In the genomic region with DNA sequence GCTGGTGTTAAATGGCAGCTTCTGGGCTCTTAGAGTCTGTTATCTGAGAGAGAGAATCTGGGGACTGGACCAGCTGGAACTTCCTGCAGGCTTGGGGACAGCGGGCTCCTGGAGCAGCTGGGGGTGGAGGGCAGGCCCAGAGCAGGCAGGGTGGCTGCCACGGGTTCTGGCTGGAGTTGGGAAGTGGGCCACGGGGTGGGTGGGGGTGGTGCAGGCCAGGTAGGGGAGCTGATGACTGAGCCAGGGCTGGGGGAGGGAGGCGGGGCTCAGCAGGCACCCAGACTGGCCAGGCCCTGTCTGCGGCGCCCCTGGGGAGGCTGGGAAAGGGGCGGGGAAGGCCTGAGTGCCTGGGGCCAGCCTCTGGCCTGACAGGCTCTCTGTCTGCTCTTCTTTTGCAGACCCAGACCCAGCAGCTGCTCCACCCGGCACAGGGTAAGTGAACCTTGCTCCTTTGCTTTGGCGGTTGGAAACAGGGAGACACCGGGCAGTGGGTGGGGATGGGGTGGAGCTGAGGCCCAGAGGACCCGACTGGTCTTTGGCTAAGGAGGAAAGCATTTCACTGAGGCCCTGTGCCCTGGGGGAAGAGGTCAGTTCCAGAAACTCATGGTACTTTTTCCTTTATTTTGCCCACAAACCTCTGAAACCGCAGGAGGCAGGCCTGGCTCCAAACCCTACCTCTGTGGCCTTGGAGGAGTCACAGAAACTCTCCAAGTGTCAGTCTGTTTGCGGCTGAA, we compare ENCODE assay signal across 10 cellular contexts. TPM values are rescaled to one million over a fixed set of nuclear protein-coding genes. Genes with fewer than 3 reads are reported as not detected.
DNase-seq lines count a peak whose midpoint lies in the region; ATAC-seq and TF ChIP-seq lines count a peak whose summit lies in the region.
"Had no signal": no experiment of that assay in that cellular context is flagged by ENCODE, and none has a peak within 500 bp of the region (broad histone marks: within the 10 kb centered on the region; RNA-seq: fewer than 3 reads in every experiment).

No MANE protein-coding gene starts in this region.

- H3K4me3 ChIP-seq in BE2C (ENCODE audit: low read depth, low read length) (peak overlapping the region; percentile 43), esophagus (ENCODE audit: low read depth in 1 of 2, low read length in 2 of 2) (no peak overlapping the region), muscle layer of duodenum (ENCODE audit: low read depth in 1 of 2, low read length in 2 of 2) (no peak overlapping the region)

- peaks cover 18% of the 10 kb centered on the region for H3K4me1 ChIP-seq in BE2C
- H3K4me1 ChIP-seq in esophagus (ENCODE audit: control insufficient read depth in 2 of 2, insufficient read depth in 2 of 2, low read length in 1 of 2) = peaks cover 5 to 9% of the 10 kb centered on the region in 2 donors
- H3K4me1 ChIP-seq in muscle layer of duodenum (ENCODE audit: control insufficient read depth in 1 of 2, insufficient read depth in 2 of 2, low read length in 2 of 2) = peaks cover 10 to 34% of the 10 kb centered on the region in 2 donors

- WGBS in esophagus, 2 donors = 29 to 36% methylated on average over 13 of the region's 13 CpGs

- peak; percentile 89 for DNase-seq in BE2C
- DNase-seq in NCI-H510A treated with DMSO at 0.1 percent for 48 hours (lab: John Stamatoyannopoulos, UW) = peak; percentile 70
- no peak for DNase-seq in stimulated activated naive CD8-positive, alpha-beta T cell treated with anti-CD3 and anti-CD28 coated beads, Interleukin-15, Interleukin-2, amounts not matched to agents 100 U/mL and 50 U/mL, for 24 hours
- DNase-seq in NCI-H748 (lab: John Stamatoyannopoulos, UW; ENCODE audit: unreplicated experiment) = no peak
- DNase-seq in T-helper 2 cell = no peak
- DNase-seq: activated naive CD4-positive, alpha-beta T cell treated with Interleukin-2 at 50 U/mL for 16 hours had no signal

- H3K27me3 ChIP-seq in BE2C (no peaks in the 10 kb centered on the region), esophagus (ENCODE audit: control insufficient read depth in 1 of 2, insufficient read depth in 2 of 2, low read length in 2 of 2) (no peaks in the 10 kb centered on the region), muscle layer of duodenum (ENCODE audit: low read depth, low read length) (no peaks in the 10 kb centered on the region)

- H3K27ac ChIP-seq in esophagus (ENCODE audit: low read depth in 2 of 2, low read length in 1 of 2) (peak overlapping the region; percentile 54 to 70), muscle layer of duodenum (ENCODE audit: low read length) (peak overlapping the region; percentile 60)
- H3K27ac ChIP-seq: KMS-11 had no signal

- TF ChIP-seq CTCF in BE2C (IDR thresholded peaks at IDR 0.05; ENCODE audit: low read depth, low read length) = no peak

- ATAC-seq in HG03097 (IDR thresholded peaks at IDR 0.05; ENCODE audit: low FRiP score, unreplicated experiment) = no peak
- ATAC-seq in stimulated activated naive CD8-positive, alpha-beta T cell treated with anti-CD3 and anti-CD28 coated beads, Interleukin-15, Interleukin-2, amounts not matched to agents 100 U/mL and 50 U/mL, for 24 hours = no peak

- H3K36me3 ChIP-seq in BE2C = no peaks in the 10 kb centered on the region
- peaks cover 0 to 20% of the 10 kb centered on the region in 2 donors for H3K36me3 ChIP-seq in esophagus (ENCODE audit: control insufficient read depth in 2 of 2, insufficient read depth in 2 of 2, low read length in 1 of 2)
- no peaks in the 10 kb centered on the region for H3K36me3 ChIP-seq in muscle layer of duodenum (ENCODE audit: control insufficient read depth in 1 of 2, insufficient read depth in 2 of 2, low read length in 2 of 2)

- H3K9me3 ChIP-seq in BE2C (no peaks in the 10 kb centered on the region), esophagus (ENCODE audit: control insufficient read depth in 2 of 2, insufficient read depth in 1 of 2, low read depth in 1 of 2, low read length in 1 of 2) (no peaks in the 10 kb centered on the region), muscle layer of duodenum (ENCODE audit: control insufficient read depth in 1 of 2, low read length in 2 of 2) (no peaks in the 10 kb centered on the region)

RNA-seq across cellular contexts. Expression of a gene that starts 48.7 kb away (rescaled TPM):
- polyA plus RNA-seq in BE2C (2012; ENCODE audit: insufficient read depth, insufficient read length, low read depth) = 15.4 TPM
- 10 to 100 TPM; 39.1 to 64.4 TPM for polyA plus RNA-seq in esophagus

Comparison
In these comparisons a context has a peak if more than half of its experiments do, and no peak if none do; other contexts are left out.
1. DNase-seq: peak in BE2C (single experiment) and NCI-H510A treated with DMSO at 0.1 percent for 48 hours (single experiment); none in stimulated activated naive CD8-positive, alpha-beta T cell treated with anti-CD3 and anti-CD28 coated beads, Interleukin-15, Interleukin-2, amounts not matched to agents 100 U/mL and 50 U/mL, for 24 hours (single experiment), NCI-H748 (single experiment) and T-helper 2 cell (0 of 5).